In genomic region chr17:40445769-40446468, GRCh38 we compare ENCODE assay signal across 11 cellular contexts. TPM values are rescaled to one million over a fixed set of nuclear protein-coding genes. Genes with fewer than 3 reads are reported as not detected.
DNase-seq lines count a peak whose midpoint lies in the region; ATAC-seq and TF ChIP-seq lines count a peak whose summit lies in the region.
"Had no signal": no experiment of that assay in that cellular context is flagged by ENCODE, and none has a peak within 500 bp of the region (broad histone marks: within the 10 kb centered on the region; RNA-seq: fewer than 3 reads in every experiment).

No MANE protein-coding gene starts in this region.

- H3K4me1 ChIP-seq in thoracic aorta (ENCODE audit: control insufficient read depth in 1 of 2, low read depth in 2 of 2), result peaks cover 41 to 82% of the 10 kb centered on the region in 2 donors

- POLR2A ChIA-PET in activated CD4-positive, alpha-beta T cell treated with anti-CD3 and anti-CD28 coated beads, Interleukin-2, amount 10 ng/mL, durations not matched to agents 7 days and 5 days (lab: Charles Lee), result no interaction called here

- no peak for DNase-seq in activated CD4-positive, alpha-beta T cell treated with anti-CD3 and anti-CD28 coated beads, Interleukin-2, amount 10 ng/mL, durations not matched to agents 7 days and 5 days
- DNase-seq in activated CD4-positive, alpha-beta T cell treated with anti-CD3 and anti-CD28 coated beads for 1 hour, result no peak
- DNase-seq in astrocyte of the cerebellum (ENCODE audit: low read depth) (no peak), kidney epithelial cell (ENCODE audit: low read depth) (no peak), thoracic aorta (ENCODE audit: low spot score) (no peak), GM19238 (ENCODE audit: insufficient read length, low spot score) (no peak)

- no peak for TF ChIP-seq CTCF in astrocyte of the cerebellum (IDR thresholded peaks at IDR 0.05; ENCODE audit: low read depth, low read length, missing control alignments)
- no peak for TF ChIP-seq CTCF in kidney epithelial cell (IDR thresholded peaks at IDR 0.05; ENCODE audit: insufficient read depth, low read length, poor library complexity, severe bottlenecking)
- no peak for TF ChIP-seq CTCF in thoracic aorta (IDR thresholded peaks at IDR 0.05)

- H3K36me3 Mint-ChIP-seq in activated CD4-positive, alpha-beta T cell treated with anti-CD3 and anti-CD28 coated beads, Interleukin-2, amount 10 ng/mL, durations not matched to agents 7 days and 5 days (ENCODE audit: low read depth), result peaks cover 23% of the 10 kb centered on the region
- H3K36me3 Mint-ChIP-seq: natural killer cell treated with Interleukin-12 subunit alpha and Interleukin-12 subunit beta and Interleukin-15 and Interleukin-18, amount 100 ng/mL, for 72 hours had no signal

- peaks cover 72% of the 10 kb centered on the region for H3K4me1 Mint-ChIP-seq in activated CD4-positive, alpha-beta T cell treated with anti-CD3 and anti-CD28 coated beads, Interleukin-2, amount 10 ng/mL, durations not matched to agents 7 days and 5 days

- no peaks in the 10 kb centered on the region for H3K27me3 ChIP-seq in kidney epithelial cell (ENCODE audit: control insufficient read depth, insufficient read depth, low read length)
- H3K27me3 ChIP-seq in thoracic aorta (replicated peaks; ENCODE audit: insufficient read depth), result no peaks in the 10 kb centered on the region

- H3K4me3 Mint-ChIP-seq in activated CD4-positive, alpha-beta T cell treated with anti-CD3 and anti-CD28 coated beads, Interleukin-2, amount 10 ng/mL, durations not matched to agents 7 days and 5 days, result peak overlapping the region; percentile 85

- in situ Hi-C loops in astrocyte of the cerebellum (cut with HindIII; ENCODE audit: low sequenced_read_pairs), result no loop called here

- H3K9me3 ChIP-seq in thoracic aorta, result no peaks in the 10 kb centered on the region

- no peaks in the 10 kb centered on the region for H3K36me3 ChIP-seq in kidney epithelial cell (ENCODE audit: control insufficient read depth, insufficient read depth, low read length)
- H3K36me3 ChIP-seq in thoracic aorta, result no peaks in the 10 kb centered on the region

- H3K27ac ChIP-seq in thoracic aorta, result peak overlapping the region; percentile 78 to 83

- peak overlapping the region; percentile 97 for H3K27ac Mint-ChIP-seq in activated CD4-positive, alpha-beta T cell treated with anti-CD3 and anti-CD28 coated beads, Interleukin-2, amount 10 ng/mL, durations not matched to agents 7 days and 5 days

- H3K9me3 Mint-ChIP-seq in activated CD4-positive, alpha-beta T cell treated with anti-CD3 and anti-CD28 coated beads, Interleukin-2, amount 10 ng/mL, durations not matched to agents 7 days and 5 days, result no peaks in the 10 kb centered on the region
- H3K9me3 Mint-ChIP-seq: natural killer cell treated with Interleukin-12 subunit alpha and Interleukin-12 subunit beta and Interleukin-15 and Interleukin-18, amount 100 ng/mL, for 72 hours had no signal

- peaks cover 5% of the 10 kb centered on the region for H3K27me3 Mint-ChIP-seq in activated CD4-positive, alpha-beta T cell treated with anti-CD3 and anti-CD28 coated beads, Interleukin-2, amount 10 ng/mL, durations not matched to agents 7 days and 5 days

- CTCF ChIA-PET in activated CD4-positive, alpha-beta T cell treated with anti-CD3 and anti-CD28 coated beads, Interleukin-2, amount 10 ng/mL, durations not matched to agents 7 days and 5 days (lab: Charles Lee), result interaction anchor here (0.5 to 1.6 kb wide), 7 partner anchors 45 to 294 kb away, joined by 3 to 5 read pairs (median 3); no protein-coding TSS in a partner anchor

- peak overlapping the region; percentile 63 for H3K4me3 ChIP-seq in astrocyte of the cerebellum (ENCODE audit: low read depth, low read length)
- H3K4me3 ChIP-seq in kidney epithelial cell (ENCODE audit: low read depth, low read length), result peak overlapping the region; percentile 81
- H3K4me3 ChIP-seq in thoracic aorta, result peak overlapping the region; percentile 83

- ATAC-seq in thoracic aorta (ENCODE audit: insufficient number of reproducible peaks, low FRiP score, low read depth) (no peak), GM21526 (IDR thresholded peaks at IDR 0.05; ENCODE audit: low FRiP score, unreplicated experiment) (no peak), GM19463 (IDR thresholded peaks at IDR 0.05; ENCODE audit: unreplicated experiment) (no peak)
- ATAC-seq: natural killer cell treated with Interleukin-12 subunit alpha and Interleukin-12 subunit beta and Interleukin-15 and Interleukin-18, amount 100 ng/mL, for 72 hours had no signal

RNA-seq across cellular contexts. Expression of gene IGFBP4, which starts 2.7 kb away (rescaled TPM):
- total RNA-seq in activated CD4-positive, alpha-beta T cell treated with anti-CD3 and anti-CD28 coated beads, Interleukin-2, amount 10 ng/mL, durations not matched to agents 7 days and 5 days, result 10 to 100 TPM; 65.2 to 67.9 TPM
- 53.6 and 59.8 TPM in 2 replicates for total RNA-seq in kidney epithelial cell
- total RNA-seq in thoracic aorta, result 100 to 1,000 TPM; 177 to 310 TPM

RNA-seq across cellular contexts. Expression of gene TOP2A, which starts 28.2 kb away (rescaled TPM):
- total RNA-seq in activated CD4-positive, alpha-beta T cell treated with anti-CD3 and anti-CD28 coated beads, Interleukin-2, amount 10 ng/mL, durations not matched to agents 7 days and 5 days, result 100 to 1,000 TPM; 504 to 522 TPM
- total RNA-seq in kidney epithelial cell (14.9 and 17.4 TPM in 2 replicates), thoracic aorta (1 to 10 TPM in 1 of 2 donors, under 1 TPM in 1; 0.81 to 8.5 TPM)

RNA-seq across cellular contexts. Expression of gene TNS4, which starts 55.5 kb away (rescaled TPM):
- 1 to 10 TPM; 3.5 to 3.7 TPM for total RNA-seq in activated CD4-positive, alpha-beta T cell treated with anti-CD3 and anti-CD28 coated beads, Interleukin-2, amount 10 ng/mL, durations not matched to agents 7 days and 5 days
- total RNA-seq in kidney epithelial cell, result 0.34 TPM in 1 of 2 replicates, not detected in the other
- total RNA-seq in thoracic aorta, result under 1 TPM; 0.14 to 0.78 TPM
- total RNA-seq: RPMI7951, temporal lobe had no signal

Comparison
In these comparisons a context has a peak if more than half of its experiments do, and no peak if none do; other contexts are left out.
1. RNA of gene TOP2A, which starts 28.2 kb away (total RNA-seq): 504 to 522 TPM in activated CD4-positive, alpha-beta T cell treated with anti-CD3 and anti-CD28 coated beads, Interleukin-2, amount 10 ng/mL, durations not matched to agents 7 days and 5 days; 14.9 to 17.4 TPM in kidney epithelial cell and 0.81 to 8.5 TPM in thoracic aorta; every median in the first group is over 10 times any median in the second.
2. Peak in every context shown above with its lines, with median percentiles within 50 percentile points of each other: H3K4me3 ChIP-seq.